ENCODE assay signal across 11 cellular contexts in the genomic region with DNA sequence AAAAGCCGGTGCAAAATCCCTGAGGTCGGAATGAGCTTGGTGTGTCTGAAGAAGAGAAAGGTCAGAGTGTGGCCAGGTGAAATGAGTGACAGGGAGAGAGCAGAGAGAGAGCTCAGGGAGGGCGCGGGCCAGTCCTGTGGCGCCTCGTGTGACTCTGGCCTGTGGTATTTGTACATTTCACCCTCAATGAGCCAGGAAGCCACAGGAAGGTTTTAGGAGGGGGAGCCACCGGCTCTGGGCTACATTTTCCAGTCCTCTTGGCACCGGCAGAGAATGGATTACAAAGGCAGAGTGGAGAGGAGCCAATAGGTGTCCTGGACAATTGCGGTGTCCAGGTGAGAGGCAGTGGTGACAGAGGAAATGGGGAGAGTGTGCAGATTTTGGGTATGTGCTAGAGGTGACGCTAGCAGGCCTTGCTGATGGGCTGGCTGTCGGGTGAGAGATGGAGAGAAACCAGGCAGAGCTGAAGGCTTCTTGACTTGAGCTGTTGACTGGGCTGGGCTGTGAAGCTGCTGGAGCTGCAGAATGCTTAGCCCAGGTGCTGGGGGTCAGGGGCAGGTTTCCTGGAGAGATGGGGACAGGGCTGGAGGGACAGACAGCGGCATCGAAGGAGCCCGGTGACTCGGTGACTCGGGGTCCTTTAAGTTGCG. TPM values are rescaled to one million over a fixed set of nuclear protein-coding genes. Genes with fewer than 3 reads are reported as not detected.
DNase-seq lines count a peak whose midpoint lies in the region; ATAC-seq and TF ChIP-seq lines count a peak whose summit lies in the region.
"Had no signal": no experiment of that assay in that cellular context is flagged by ENCODE, and none has a peak within 500 bp of the region (broad histone marks: within the 10 kb centered on the region; RNA-seq: fewer than 3 reads in every experiment).

No MANE protein-coding gene starts in this region.

- no peak for TF ChIP-seq POLR2A in gastrocnemius medialis (IDR thresholded peaks at IDR 0.05)

- no peak overlapping the region; the same call in 1 of the 2 replicates for H3K9ac ChIP-seq in BLaER1

- no peaks in the 10 kb centered on the region for H4K20me1 ChIP-seq in BLaER1

- intact Hi-C loops in gastrocnemius medialis (cut with DNase I; ENCODE audit: low total_unique reads) = no loop called here

- peak; percentile 47 for DNase-seq in LHCN-M2 (ENCODE audit: low read depth)
- peak; percentile 63 to 78 for DNase-seq in cardiac fibroblast (ENCODE audit: low read depth in 2 of 2)
- peak; percentile 26 for DNase-seq in left kidney (ENCODE audit: low read depth, low spot score)
- no peak for DNase-seq in gastrocnemius medialis
- no peak for DNase-seq in DMS53 treated with DMSO at 0.1 percent for 48 hours (lab: John Stamatoyannopoulos, UW; ENCODE audit: unreplicated experiment)
- no peak for DNase-seq in effector CD8-positive, alpha-beta T cell (lab: John Stamatoyannopoulos, UW)
- DNase-seq: activated CD4-positive, CD25-positive, alpha-beta regulatory T cell; NCI-H1694 had no signal

- H3K36me3 ChIP-seq in BLaER1 (no peaks in the 10 kb centered on the region), gastrocnemius medialis (no peaks in the 10 kb centered on the region)

- no peak for TF ChIP-seq CTCF in cardiac fibroblast (IDR thresholded peaks at IDR 0.05; ENCODE audit: low read depth, low read length)
- no peak for TF ChIP-seq CTCF in gastrocnemius medialis (IDR thresholded peaks at IDR 0.05 in 4 of 5, conservative IDR thresholded peaks at IDR 0.05 in 1 of 5)

- in situ Hi-C loops in gastrocnemius medialis (cut with MboI; ENCODE audit: low sequenced_read_pairs in 4 of 4) = no loop called here

- no peaks in the 10 kb centered on the region for H3K9me3 ChIP-seq in BLaER1
- H3K9me3 ChIP-seq in gastrocnemius medialis = no peaks in the 10 kb centered on the region

- no peak for ATAC-seq in gastrocnemius medialis
- no peak for ATAC-seq in HG02623 (IDR thresholded peaks at IDR 0.05; ENCODE audit: unreplicated experiment)

- H3K4me3 ChIP-seq in BLaER1 (no peak overlapping the region), cardiac fibroblast (replicated peaks in 1 of 2; ENCODE audit: low read depth in 2 of 2, low read length in 2 of 2) (no peak overlapping the region), gastrocnemius medialis (no peak overlapping the region)
- H3K4me3 ChIP-seq: hepatocyte had no signal

- no peaks in the 10 kb centered on the region for H3K27me3 ChIP-seq in BLaER1
- H3K27me3 ChIP-seq in gastrocnemius medialis = no peaks in the 10 kb centered on the region
- H3K27me3 ChIP-seq: hepatocyte had no signal

- no peak overlapping the region for H3K27ac ChIP-seq in BLaER1
- H3K27ac ChIP-seq in gastrocnemius medialis = no peak overlapping the region
- H3K27ac ChIP-seq: hepatocyte had no signal

- peak overlapping the region; percentile 42 for H3K4me2 ChIP-seq in BLaER1
- H3K4me2 ChIP-seq: hepatocyte had no signal

- H3K4me1 ChIP-seq in BLaER1 (peaks cover 54% of the 10 kb centered on the region), gastrocnemius medialis (peaks cover 4 to 11% of the 10 kb centered on the region in 2 donors)

RNA-seq across cellular contexts. Expression of a gene that starts 38.1 kb away (rescaled TPM):
- total RNA-seq in LHCN-M2 (2014; rRNA removed) = 1.5 and 2.6 TPM in 2 replicates
- polyA plus RNA-seq in LHCN-M2 (2012) = 4.1 TPM
- 1 to 10 TPM in 3 of 4 donors, under 1 TPM in 1; 0.19 to 6.9 (median 2.4) TPM for total RNA-seq in gastrocnemius medialis

Comparison
In these comparisons a context has a peak if more than half of its experiments do, and no peak if none do; other contexts are left out.
1. DNase-seq: peak in LHCN-M2 (single experiment), cardiac fibroblast (2 of 2) and left kidney (single experiment); none in gastrocnemius medialis (0 of 2), DMS53 treated with DMSO at 0.1 percent for 48 hours (single experiment) and effector CD8-positive, alpha-beta T cell (single experiment).